In the genomic region with DNA sequence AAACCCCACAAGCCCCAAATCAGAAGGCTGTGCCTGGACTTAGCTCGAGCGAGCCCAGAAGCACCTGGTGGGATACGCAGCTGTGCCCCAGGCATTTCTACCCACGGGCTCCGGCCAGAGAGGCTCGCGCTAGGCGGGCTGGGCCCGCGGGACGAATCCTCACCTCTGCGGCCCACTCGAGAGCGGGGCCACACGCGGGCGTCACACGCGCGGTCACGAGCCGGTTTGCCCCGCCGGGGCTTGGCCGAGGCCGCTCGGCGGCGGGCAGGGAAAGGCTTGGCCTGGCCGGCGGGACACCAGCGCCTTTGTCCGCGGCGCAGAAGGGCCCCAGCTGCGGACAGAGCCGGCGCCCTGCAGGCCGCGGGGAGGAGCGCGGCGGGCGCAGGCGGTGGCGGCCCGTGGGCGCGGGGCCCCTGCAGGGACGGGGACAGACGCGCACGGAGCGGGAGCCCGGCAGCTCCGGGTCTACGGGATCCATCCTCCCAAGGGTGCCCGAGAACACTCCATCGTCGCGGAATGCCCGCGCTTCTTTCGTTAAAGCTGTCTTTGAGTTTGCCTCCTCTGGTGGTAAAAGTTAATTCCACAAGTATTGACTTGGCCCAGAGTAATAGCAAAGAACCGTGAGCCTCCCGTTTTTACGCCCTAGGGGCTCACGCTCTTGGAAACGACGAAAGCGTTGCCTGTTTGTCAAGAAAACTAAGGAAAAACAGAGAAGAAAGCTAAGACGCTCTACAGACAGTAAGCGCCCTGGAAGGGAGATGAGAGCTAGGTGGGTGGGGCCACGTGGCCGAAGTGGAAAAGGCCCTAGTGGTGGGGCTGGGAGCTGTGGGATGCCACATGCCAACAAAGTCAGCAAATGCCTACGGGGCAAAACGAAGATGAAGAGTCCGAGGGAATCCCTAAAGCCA, we compare ENCODE assay signal across 8 cellular contexts. TPM values are rescaled to one million over a fixed set of nuclear protein-coding genes. Genes with fewer than 3 reads are reported as not detected.
DNase-seq lines count a peak whose midpoint lies in the region; ATAC-seq, FAIRE-seq and TF ChIP-seq lines count a peak whose summit lies in the region.

No MANE protein-coding gene starts in this region.

- peak overlapping the region in 1 of 2 donors; percentile 46 for H3K9ac ChIP-seq in kidney (ENCODE audit: low read length in 2 of 2)

- ATAC-seq in GM23338 = peak; percentile 82
- no peak for ATAC-seq in GM21737 (IDR thresholded peaks at IDR 0.05; ENCODE audit: unreplicated experiment)
- ATAC-seq in GM19351 (IDR thresholded peaks at IDR 0.05; ENCODE audit: unreplicated experiment) = no peak

- intact Hi-C loops in kidney (cut with DNase I) = no loop called here

- H3K27ac ChIP-seq in GM23338 (ENCODE audit: low read depth) (no peak overlapping the region), kidney (ENCODE audit: low read depth in 2 of 2, low read length in 2 of 2) (peak overlapping the region; percentile 22 to 63)

- H3K27ac Mint-ChIP-seq in GM23338 = no peak overlapping the region

- H3K9me3 Mint-ChIP-seq in GM23338 = no peaks in the 10 kb centered on the region

- H3K4me1 Mint-ChIP-seq in GM23338 = peaks cover 15% of the 10 kb centered on the region

- no peaks in the 10 kb centered on the region for H4K20me1 ChIP-seq in GM23338 (replicated peaks; ENCODE audit: insufficient read depth)

- H2AFZ ChIP-seq in GM23338 = peak overlapping the region; percentile 86

- H3K4me3 Mint-ChIP-seq in GM23338 = peak overlapping the region; percentile 70

- H3K9me2 ChIP-seq in GM23338 (ENCODE audit: insufficient read depth) = peaks cover 7% of the 10 kb centered on the region

- no peak for FAIRE-seq in kidney (lab: Jason Lieb, UNC)

- no peaks in the 10 kb centered on the region; the same call in 2 of the 3 replicates for H3K36me3 Mint-ChIP-seq in GM23338 (ENCODE audit: low read depth)

- peak; percentile 2 to 30; a peak in 2 of 4 replicates for TF ChIP-seq CTCF in GM23338 (conservative IDR thresholded peaks at IDR 0.05; ENCODE audit: low read depth in 2 of 2)
- peak; percentile 19 for TF ChIP-seq CTCF in kidney (IDR thresholded peaks at IDR 0.05; ENCODE audit: borderline replicate concordance, extremely low read depth, insufficient read depth)

- H3K27me3 ChIP-seq in GM23338 (ENCODE audit: insufficient read depth) = peaks cover 10% of the 10 kb centered on the region; the same call in 1 of the 2 replicates

- H3K4me3 ChIP-seq in GM23338 = peak overlapping the region; percentile 61
- peak overlapping the region; percentile 46 to 59 for H3K4me3 ChIP-seq in kidney (ENCODE audit: low read length in 2 of 2)

- H3K4me2 ChIP-seq in GM23338 = peak overlapping the region; percentile 79

- no peaks in the 10 kb centered on the region for H3K9me3 ChIP-seq in kidney (ENCODE audit: control insufficient read depth in 1 of 2, low read length in 2 of 2)

- H3K79me2 ChIP-seq in GM23338 (replicated peaks; ENCODE audit: insufficient read depth) = no peaks in the 10 kb centered on the region

- DNase-seq in GM23338 (ENCODE audit: low spot score) (peak; percentile 83), T1000 (lab: John Stamatoyannopoulos, UW) (peak; percentile 24), kidney (no peak), NCI-H1092 treated with DMSO at 0.1 percent for 48 hours (lab: John Stamatoyannopoulos, UW) (no peak)
- DNase-seq in central memory CD4-positive, alpha-beta T cell = peak; percentile 10
- peak; percentile 74 for DNase-seq in stimulated activated CD4-positive, alpha-beta T cell treated with anti-CD3 and anti-CD28 coated beads, Interleukin-15, amount 100 ng/mL, for 24 hours

- H3K27me3 Mint-ChIP-seq in GM23338 (ENCODE audit: insufficient read depth, low read depth, poor library complexity) = peaks cover 13% of the 10 kb centered on the region

- H3K36me3 ChIP-seq in GM23338 (ENCODE audit: insufficient read depth) (no peaks in the 10 kb centered on the region), kidney (ENCODE audit: control insufficient read depth in 1 of 2, insufficient read depth in 2 of 2, low read length in 2 of 2) (no peaks in the 10 kb centered on the region)

- peaks cover 5% of the 10 kb centered on the region; the same call in 1 of the 2 replicates for H3K4me1 ChIP-seq in GM23338 (ENCODE audit: insufficient read depth)
- H3K4me1 ChIP-seq in kidney (ENCODE audit: control insufficient read depth in 1 of 2, insufficient read depth in 1 of 2, low read depth in 1 of 2, low read length in 2 of 2) = peaks cover 0 to 6% of the 10 kb centered on the region in 2 donors

- H3F3A ChIP-seq in GM23338 (replicated peaks; ENCODE audit: low read depth) = peaks cover 6% of the 10 kb centered on the region; the same call in 1 of the 2 replicates

TF ChIP-seq in GM23338, 12 proteins besides CTCF, POLR2A, EP300 and RAD21 (continues in another document):
- TF ChIP-seq ZNF114 (CRISPR knock-in tag; IDR thresholded peaks at IDR 0.05) = no peak
- no peak for TF ChIP-seq NANOG (IDR thresholded peaks at IDR 0.05; ENCODE audit: borderline replicate concordance)
- TF ChIP-seq JUNB (IDR thresholded peaks at IDR 0.05; ENCODE audit: unreplicated experiment) = no peak
- no peak for TF ChIP-seq EZH2 (IDR thresholded peaks at IDR 0.05; ENCODE audit: low read depth, unreplicated experiment)
- TF ChIP-seq, protein P1, sequence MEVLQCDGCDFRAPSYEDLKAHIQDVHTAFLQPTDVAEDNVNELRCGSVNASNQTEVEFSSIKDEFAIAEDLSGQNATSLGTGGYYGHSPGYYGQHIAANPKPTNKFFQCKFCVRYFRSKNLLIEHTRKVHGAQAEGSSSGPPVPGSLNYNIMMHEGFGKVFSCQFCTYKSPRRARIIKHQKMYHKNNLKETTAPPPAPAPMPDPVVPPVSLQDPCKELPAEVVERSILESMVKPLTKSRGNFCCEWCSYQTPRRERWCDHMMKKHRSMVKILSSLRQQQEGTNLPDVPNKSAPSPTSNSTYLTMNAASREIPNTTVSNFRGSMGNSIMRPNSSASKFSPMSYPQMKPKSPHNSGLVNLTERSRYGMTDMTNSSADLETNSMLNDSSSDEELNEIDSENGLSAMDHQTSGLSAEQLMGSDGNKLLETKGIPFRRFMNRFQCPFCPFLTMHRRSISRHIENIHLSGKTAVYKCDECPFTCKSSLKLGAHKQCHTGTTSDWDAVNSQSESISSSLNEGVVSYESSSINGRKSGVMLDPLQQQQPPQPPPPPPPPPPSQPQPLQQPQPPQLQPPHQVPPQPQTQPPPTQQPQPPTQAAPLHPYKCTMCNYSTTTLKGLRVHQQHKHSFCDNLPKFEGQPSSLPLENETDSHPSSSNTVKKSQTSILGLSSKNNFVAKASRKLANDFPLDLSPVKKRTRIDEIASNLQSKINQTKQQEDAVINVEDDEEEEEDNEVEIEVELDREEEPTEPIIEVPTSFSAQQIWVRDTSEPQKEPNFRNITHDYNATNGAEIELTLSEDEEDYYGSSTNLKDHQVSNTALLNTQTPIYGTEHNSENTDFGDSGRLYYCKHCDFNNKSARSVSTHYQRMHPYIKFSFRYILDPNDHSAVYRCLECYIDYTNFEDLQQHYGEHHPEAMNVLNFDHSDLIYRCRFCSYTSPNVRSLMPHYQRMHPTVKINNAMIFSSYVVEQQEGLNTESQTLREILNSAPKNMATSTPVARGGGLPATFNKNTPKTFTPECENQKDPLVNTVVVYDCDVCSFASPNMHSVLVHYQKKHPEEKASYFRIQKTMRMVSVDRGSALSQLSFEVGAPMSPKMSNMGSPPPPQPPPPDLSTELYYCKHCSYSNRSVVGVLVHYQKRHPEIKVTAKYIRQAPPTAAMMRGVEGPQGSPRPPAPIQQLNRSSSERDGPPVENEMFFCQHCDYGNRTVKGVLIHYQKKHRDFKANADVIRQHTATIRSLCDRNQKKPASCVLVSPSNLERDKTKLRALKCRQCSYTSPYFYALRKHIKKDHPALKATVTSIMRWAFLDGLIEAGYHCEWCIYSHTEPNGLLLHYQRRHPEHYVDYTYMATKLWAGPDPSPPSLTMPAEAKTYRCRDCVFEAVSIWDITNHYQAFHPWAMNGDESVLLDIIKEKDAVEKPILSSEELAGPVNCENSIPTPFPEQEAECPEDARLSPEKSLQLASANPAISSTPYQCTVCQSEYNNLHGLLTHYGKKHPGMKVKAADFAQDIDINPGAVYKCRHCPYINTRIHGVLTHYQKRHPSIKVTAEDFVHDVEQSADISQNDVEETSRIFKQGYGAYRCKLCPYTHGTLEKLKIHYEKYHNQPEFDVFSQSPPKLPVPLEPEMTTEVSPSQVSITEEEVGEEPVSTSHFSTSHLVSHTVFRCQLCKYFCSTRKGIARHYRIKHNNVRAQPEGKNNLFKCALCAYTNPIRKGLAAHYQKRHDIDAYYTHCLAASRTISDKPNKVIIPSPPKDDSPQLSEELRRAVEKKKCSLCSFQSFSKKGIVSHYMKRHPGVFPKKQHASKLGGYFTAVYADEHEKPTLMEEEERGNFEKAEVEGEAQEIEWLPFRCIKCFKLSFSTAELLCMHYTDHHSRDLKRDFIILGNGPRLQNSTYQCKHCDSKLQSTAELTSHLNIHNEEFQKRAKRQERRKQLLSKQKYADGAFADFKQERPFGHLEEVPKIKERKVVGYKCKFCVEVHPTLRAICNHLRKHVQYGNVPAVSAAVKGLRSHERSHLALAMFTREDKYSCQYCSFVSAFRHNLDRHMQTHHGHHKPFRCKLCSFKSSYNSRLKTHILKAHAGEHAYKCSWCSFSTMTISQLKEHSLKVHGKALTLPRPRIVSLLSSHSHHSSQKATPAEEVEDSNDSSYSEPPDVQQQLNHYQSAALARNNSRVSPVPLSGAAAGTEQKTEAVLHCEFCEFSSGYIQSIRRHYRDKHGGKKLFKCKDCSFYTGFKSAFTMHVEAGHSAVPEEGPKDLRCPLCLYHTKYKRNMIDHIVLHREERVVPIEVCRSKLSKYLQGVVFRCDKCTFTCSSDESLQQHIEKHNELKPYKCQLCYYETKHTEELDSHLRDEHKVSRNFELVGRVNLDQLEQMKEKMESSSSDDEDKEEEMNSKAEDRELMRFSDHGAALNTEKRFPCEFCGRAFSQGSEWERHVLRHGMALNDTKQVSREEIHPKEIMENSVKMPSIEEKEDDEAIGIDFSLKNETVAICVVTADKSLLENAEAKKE (CRISPR knock-in tag; IDR thresholded peaks at IDR 0.05) = no peak

RNA-seq across cellular contexts. Expression of gene TYRO3, which starts 26.4 kb away (rescaled TPM):
- 56.4 and 61.0 TPM in 2 replicates for total RNA-seq in GM23338 (2014; rRNA removed; shearing (Covaris generic))
- 32.1 and 32.6 TPM in 2 replicates for polyA plus RNA-seq in GM23338 (2016; fragmentation: Nextera tagmentation; extraction: Ambion mirVana)
- 2.5 TPM for total RNA-seq in kidney
- polyA plus RNA-seq in kidney (ENCODE audit: insufficient read depth, low read depth, low replicate concordance) = 46.5 TPM

RNA-seq across cellular contexts. Expression of gene RPAP1, which starts 41.3 kb away (rescaled TPM):
- 47.1 and 69.0 TPM in 2 replicates for total RNA-seq in GM23338 (2014; rRNA removed; shearing (Covaris generic))
- 40.1 and 42.3 TPM in 2 replicates for polyA plus RNA-seq in GM23338 (2016; fragmentation: Nextera tagmentation; extraction: Ambion mirVana)
- 35.4 TPM for total RNA-seq in kidney
- 8.0 TPM for polyA plus RNA-seq in kidney (ENCODE audit: insufficient read depth, low read depth, low replicate concordance)

Comparison
In these comparisons a context has a peak if more than half of its experiments do, and no peak if none do; other contexts are left out.
1. DNase-seq: peak in GM23338 (single experiment), T1000 (single experiment), central memory CD4-positive, alpha-beta T cell (single experiment) and stimulated activated CD4-positive, alpha-beta T cell treated with anti-CD3 and anti-CD28 coated beads, Interleukin-15, amount 100 ng/mL, for 24 hours (single experiment); none in kidney (single experiment) and NCI-H1092 treated with DMSO at 0.1 percent for 48 hours (single experiment).
2. RNA of gene TYRO3, which starts 26.4 kb away (total RNA-seq): 56.4 to 61.0 TPM in GM23338; 2.5 TPM in kidney (single experiment); every median in the first group is over 10 times any median in the second.